In the genomic region with DNA sequence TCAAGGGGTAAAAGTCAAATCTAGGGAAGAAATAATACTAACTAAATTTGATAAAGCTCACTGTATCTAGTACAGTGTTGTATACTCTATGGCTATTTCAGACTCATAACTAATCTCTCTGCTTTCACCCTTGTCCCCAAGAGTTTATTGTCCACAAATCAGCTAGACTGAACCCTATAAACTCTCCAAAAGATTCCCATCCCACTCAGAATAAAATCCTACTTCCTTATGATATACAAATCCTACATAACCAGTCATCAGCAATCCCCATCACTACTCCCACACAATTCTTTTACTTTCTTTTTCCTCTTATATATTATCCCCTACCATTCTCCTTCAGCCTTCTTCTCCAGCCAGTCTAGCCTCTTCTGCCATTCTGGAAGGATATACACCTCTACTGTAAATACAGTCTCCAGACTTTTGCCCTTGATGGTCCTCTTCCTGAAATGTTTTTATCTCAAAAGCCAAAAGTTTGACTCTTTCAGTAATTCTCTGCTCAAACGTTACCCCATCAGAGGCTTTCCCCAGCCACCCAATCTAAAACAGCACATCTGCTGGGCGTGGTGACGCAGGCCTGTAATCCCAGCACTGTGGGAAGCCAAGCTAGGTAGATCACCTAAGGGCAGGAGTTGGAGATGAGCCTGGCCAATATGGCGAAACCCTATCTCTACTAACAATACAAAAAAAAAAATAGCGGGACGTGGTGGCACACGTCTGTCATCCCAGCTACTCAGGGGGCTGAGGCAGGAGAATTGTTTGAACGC, we compare ENCODE assay signal across 18 cellular contexts. TPM values are rescaled to one million over a fixed set of nuclear protein-coding genes. Genes with fewer than 3 reads are reported as not detected.
DNase-seq lines count a peak whose midpoint lies in the region; ATAC-seq, FAIRE-seq and TF ChIP-seq lines count a peak whose summit lies in the region.
"Had no signal": no experiment of that assay in that cellular context is flagged by ENCODE, and none has a peak within 500 bp of the region (broad histone marks: within the 10 kb centered on the region; RNA-seq: fewer than 3 reads in every experiment).

No MANE protein-coding gene starts in this region.

- H4K20me1 ChIP-seq in smooth muscle cell (ENCODE audit: low read depth): no peaks in the 10 kb centered on the region
- no peaks in the 10 kb centered on the region for H4K20me1 ChIP-seq in hepatocyte (ENCODE audit: insufficient read depth, poor library complexity, severe bottlenecking)

- H3K4me2 ChIP-seq in smooth muscle cell (peak overlapping the region; percentile 21), hepatocyte (no peak overlapping the region)
- H3K4me2 ChIP-seq: PC-9 had no signal

- H3K27ac ChIP-seq in HEK293 (ENCODE audit: extremely low read depth, low read depth, low read length) (no peak overlapping the region), smooth muscle cell (ENCODE audit: low read depth) (no peak overlapping the region), hepatocyte (no peak overlapping the region)
- H3K27ac ChIP-seq: PC-9, RWPE1 had no signal

- H3K9me2 ChIP-seq in hepatocyte (replicated peaks; ENCODE audit: insufficient read depth): no peaks in the 10 kb centered on the region

- WGBS in smooth muscle cell (ENCODE audit: low lambda C conversion rate): 92% methylated on average over 8 of the region's 8 CpGs
- 96% methylated on average over 8 of the region's 8 CpGs for WGBS in hepatocyte (ENCODE audit: low lambda C conversion rate, missing lambda C conversion rate)

- intact Hi-C loops in left colon (cut with DNase I, micrococcal nuclease): no loop called here

- H3F3A ChIP-seq in smooth muscle cell (ENCODE audit: low read depth): no peaks in the 10 kb centered on the region

- TF ChIP-seq CTCF in HEK293 (tag by site-specific recombination; IDR thresholded peaks at IDR 0.05): no peak
- no peak for TF ChIP-seq CTCF in smooth muscle cell (IDR thresholded peaks at IDR 0.05; ENCODE audit: borderline replicate concordance, insufficient read depth, poor library complexity, severe bottlenecking)
- no peak for TF ChIP-seq CTCF in hepatocyte (IDR thresholded peaks at IDR 0.05; ENCODE audit: poor library complexity)

- no peak overlapping the region for H3K4me3 ChIP-seq in HEK293 (ENCODE audit: low read depth, low read length)
- H3K4me3 ChIP-seq in smooth muscle cell: no peak overlapping the region
- H3K4me3 ChIP-seq in hepatocyte: no peak overlapping the region
- H3K4me3 ChIP-seq: PC-9 had no signal

- no peak overlapping the region for H2AFZ ChIP-seq in smooth muscle cell (ENCODE audit: low read depth)
- H2AFZ ChIP-seq in hepatocyte: no peak overlapping the region
- H2AFZ ChIP-seq: PC-9 had no signal

- H3K36me3 ChIP-seq in HEK293 (ENCODE audit: control insufficient read depth in 2 of 2, insufficient read depth in 1 of 2, low read length in 2 of 2) (no peaks in the 10 kb centered on the region; a peak in 1 of 3 replicates), smooth muscle cell (ENCODE audit: low read depth) (no peaks in the 10 kb centered on the region), hepatocyte (replicated peaks; ENCODE audit: insufficient read depth, low read depth) (no peaks in the 10 kb centered on the region)

- no peak for FAIRE-seq in urothelium cell line (lab: Jason Lieb, UNC)
- FAIRE-seq: HTR-8/SVneo had no signal

- H3K27me3 ChIP-seq in smooth muscle cell (ENCODE audit: low read depth) (no peaks in the 10 kb centered on the region), hepatocyte (no peaks in the 10 kb centered on the region)

- no peak overlapping the region for H3K9ac ChIP-seq in smooth muscle cell (ENCODE audit: low read depth)

- H3K4me1 ChIP-seq in HEK293 (ENCODE audit: control insufficient read depth, insufficient read depth, low read length): peaks cover 12% of the 10 kb centered on the region
- H3K4me1 ChIP-seq in smooth muscle cell (ENCODE audit: low read depth): no peaks in the 10 kb centered on the region
- H3K4me1 ChIP-seq in hepatocyte (ENCODE audit: insufficient read depth): no peaks in the 10 kb centered on the region

- DNase-seq in OCI-M1 (lab: John Stamatoyannopoulos, UW) (peak; percentile 27), left colon (no peak), smooth muscle cell (lab: John Stamatoyannopoulos, UW; ENCODE audit: unreplicated experiment) (no peak), urothelium cell line (ENCODE audit: low spot score) (no peak), islet precursor cell (no peak), hepatocyte (ENCODE audit: low spot score) (no peak)
- DNase-seq: ACHN, COR-L47, GDM1, H7, NCI-H1092 treated with DMSO at 0.1 percent for 48 hours, NCI-H1694, NCI-H2227 treated with DMSO at 0.1 percent for 48 hours, NCI-H524, PC-9 had no signal

- peak; percentile 99 for ATAC-seq in left colon

- H3K9me3 ChIP-seq in HEK293 (ENCODE audit: control insufficient read depth, insufficient read depth, low read depth, low read length): no peaks in the 10 kb centered on the region
- no peaks in the 10 kb centered on the region for H3K9me3 ChIP-seq in smooth muscle cell (replicated peaks; ENCODE audit: low read depth)
- no peaks in the 10 kb centered on the region for H3K9me3 ChIP-seq in hepatocyte (ENCODE audit: low read depth)

- CTCF ChIA-PET in HEK293 (lab: Yijun Ruan, JAX): interaction anchor here (0.5 kb wide), 1 partner anchor 16 kb away, joined by 3 read pairs; no protein-coding TSS in a partner anchor

- POLR2A ChIA-PET in HEK293 (lab: Yijun Ruan, JAX): no interaction called here

- H3K79me2 ChIP-seq in smooth muscle cell (ENCODE audit: low read depth) (peaks cover 68% of the 10 kb centered on the region), hepatocyte (peaks cover 57% of the 10 kb centered on the region)

TF ChIP-seq in HEK293, 187 proteins besides CTCF, POLR2A, EP300 and RAD21:
- TF ChIP-seq ZNF350 (tag by site-specific recombination; IDR thresholded peaks at IDR 0.05) (no peak), ZFHX2 (tag by site-specific recombination; conservative IDR thresholded peaks at IDR 0.05) (peak; percentile 32; the same call in 1 of the 2 replicates)

RNA-seq across cellular contexts. Expression of a gene that starts 41.6 kb away (rescaled TPM):
- total RNA-seq in left colon: 10 to 100 TPM in 1 of 2 donors, 1 to 10 TPM in 1; 9.6 to 11.1 TPM
- 55.0 and 56.5 TPM in 2 replicates for total RNA-seq in smooth muscle cell
- 16.5 and 38.9 TPM in 2 replicates for polyA plus RNA-seq in smooth muscle cell
- total RNA-seq in hepatocyte: 11.3 and 11.6 TPM in 2 replicates
- 8.6 and 13.0 TPM in 2 replicates for polyA plus RNA-seq in hepatocyte
